ENCODE assay signal across 10 cellular contexts in the genomic region with DNA sequence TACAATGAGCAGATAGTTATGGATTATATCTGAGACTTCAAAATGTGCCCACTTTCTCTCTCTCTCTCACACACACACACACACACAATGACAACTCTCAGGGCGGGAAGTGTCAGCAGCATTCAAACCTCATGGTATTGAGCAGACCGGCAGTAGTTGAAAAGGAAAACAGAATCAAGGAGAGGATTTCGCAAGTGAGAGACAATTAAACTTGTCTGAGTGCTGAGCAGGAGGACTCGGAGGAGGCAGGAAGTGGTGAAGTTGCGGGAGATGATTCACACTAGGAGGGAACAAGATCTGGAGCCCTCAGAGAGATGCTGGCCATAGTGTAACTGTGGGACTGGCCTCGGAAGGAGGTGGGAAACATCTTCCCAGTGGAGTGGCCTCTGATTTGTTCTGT.
DNase-seq lines count a peak whose midpoint lies in the region; ATAC-seq and TF ChIP-seq lines count a peak whose summit lies in the region.
"Had no signal": no experiment of that assay in that cellular context is flagged by ENCODE, and none has a peak within 500 bp of the region (broad histone marks: within the 10 kb centered on the region; RNA-seq: fewer than 3 reads in every experiment).

No MANE protein-coding gene starts in this region.

- H4K8ac ChIP-seq in neuronal stem cell (ENCODE audit: low read depth, low read length) = no peak overlapping the region

- H2BK12ac ChIP-seq in neuronal stem cell (ENCODE audit: low read length) = no peak overlapping the region

- peak overlapping the region; percentile 42 for H2AFZ ChIP-seq in neuronal stem cell (ENCODE audit: low read length)

- no peak overlapping the region for H3K14ac ChIP-seq in neuronal stem cell (ENCODE audit: low read length)

- peaks cover 6 to 13% of the 10 kb centered on the region in 2 donors for H3K9me3 ChIP-seq in neuronal stem cell (replicated peaks in 1 of 2; ENCODE audit: control insufficient read depth in 2 of 2, insufficient read depth in 1 of 2, low read depth in 1 of 2, low read length in 2 of 2)

- H3K4me1 ChIP-seq in neuronal stem cell (ENCODE audit: control insufficient read depth in 2 of 2, insufficient read depth in 1 of 2, low read depth in 1 of 2, low read length in 2 of 2) = peaks cover 0 to 2% of the 10 kb centered on the region in 2 donors

- no peak overlapping the region for H3K4me3 ChIP-seq in neuronal stem cell (ENCODE audit: low read length in 2 of 2)

- WGBS in neuronal stem cell (ENCODE audit: extremely low coverage in 2 of 2, insufficient read length in 2 of 2, insufficient replicate concordance in 1 of 2), 2 donors = no CpG with 5 or more reads among the region's 6 CpGs

- H3K36me3 Mint-ChIP-seq in chondrocyte (ENCODE audit: low read depth) = peaks cover 2% of the 10 kb centered on the region

- no peak overlapping the region for H3K18ac ChIP-seq in neuronal stem cell (ENCODE audit: low read length)

- H2BK15ac ChIP-seq in neuronal stem cell (ENCODE audit: low read length) = no peak overlapping the region

- no peak overlapping the region for H3K4ac ChIP-seq in neuronal stem cell (ENCODE audit: low read length)

- no peak overlapping the region for H3K23ac ChIP-seq in neuronal stem cell (ENCODE audit: low read depth, low read length, poor library complexity)

- peaks cover 9% of the 10 kb centered on the region for H3K9me3 Mint-ChIP-seq in chondrocyte (ENCODE audit: low read depth)

- no peaks in the 10 kb centered on the region for H3K79me1 ChIP-seq in neuronal stem cell (ENCODE audit: low read depth, low read length)

- no peak overlapping the region for H3K27ac ChIP-seq in neuronal stem cell (replicated peaks; ENCODE audit: low read length)

- H3K4me2 ChIP-seq in neuronal stem cell (ENCODE audit: insufficient read depth, low read length, poor library complexity, severe bottlenecking) = no peak overlapping the region

- H2BK120ac ChIP-seq in neuronal stem cell (ENCODE audit: low read depth, low read length) = no peak overlapping the region

- ATAC-seq in GM21528 (IDR thresholded peaks at IDR 0.05; ENCODE audit: low FRiP score, unreplicated experiment) (no peak), Right ventricle myocardium superior (ENCODE audit: poor library complexity) (no peak)

- no peak for TF ChIP-seq CTCF in chondrocyte (IDR thresholded peaks at IDR 0.05)

- peak overlapping the region; percentile 2 for H3K4me3 Mint-ChIP-seq in chondrocyte (ENCODE audit: unreplicated experiment)

- H3K4me1 Mint-ChIP-seq in chondrocyte (ENCODE audit: low read depth) = peaks cover 12% of the 10 kb centered on the region

- H3K27me3 Mint-ChIP-seq in chondrocyte (ENCODE audit: low read depth) = no peaks in the 10 kb centered on the region

- H4K91ac ChIP-seq in neuronal stem cell (ENCODE audit: low read depth, low read length, poor library complexity) = no peak overlapping the region

- no peak overlapping the region for H3K9ac ChIP-seq in neuronal stem cell (ENCODE audit: low read depth, low read length, poor library complexity)

- no peaks in the 10 kb centered on the region for H3K36me3 ChIP-seq in neuronal stem cell (replicated peaks in 1 of 2; ENCODE audit: control insufficient read depth in 2 of 2, insufficient read depth in 2 of 2, low read length in 2 of 2)

- peak; percentile 38 for DNase-seq in GF-D8 (lab: John Stamatoyannopoulos, UW)
- DNase-seq in NOMO-1 treated with DMSO at 0.1 percent for 48 hours (lab: John Stamatoyannopoulos, UW; ENCODE audit: unreplicated experiment) = peak; percentile 94
- DNase-seq in chondrocyte (ENCODE audit: low spot score) = no peak
- no peak for DNase-seq in neuronal stem cell (ENCODE audit: low spot score)
- no peak for DNase-seq in mucosa of gallbladder (ENCODE audit: low spot score)
- DNase-seq in Right ventricle myocardium superior = no peak
- no peak for DNase-seq in NCI-H187 (lab: John Stamatoyannopoulos, UW)
- DNase-seq: NCI-H146, T-helper 2 cell had no signal

- H3K27me3 ChIP-seq in neuronal stem cell (ENCODE audit: control insufficient read depth in 3 of 3, insufficient read depth in 3 of 3, low read depth in 1 of 3, low read length in 3 of 3) = no peaks in the 10 kb centered on the region

- H2BK5ac ChIP-seq in neuronal stem cell (ENCODE audit: low read length) = no peak overlapping the region

- intact Hi-C loops in Right ventricle myocardium superior (cut with DNase I) = no loop called here

- peak overlapping the region; percentile 50 for H3K27ac Mint-ChIP-seq in chondrocyte (ENCODE audit: unreplicated experiment)

- no peak overlapping the region for H2AK5ac ChIP-seq in neuronal stem cell (ENCODE audit: low read depth, low read length)

Comparison
In these comparisons a context has a peak if more than half of its experiments do, and no peak if none do; other contexts are left out.
1. DNase-seq: peak in GF-D8 (single experiment) and NOMO-1 treated with DMSO at 0.1 percent for 48 hours (single experiment); none in chondrocyte (single experiment), neuronal stem cell (single experiment), mucosa of gallbladder (single experiment), Right ventricle myocardium superior (single experiment) and NCI-H187 (0 of 2).